Comparison of ENCODE assay signal across 24 cellular contexts in the genomic region with DNA sequence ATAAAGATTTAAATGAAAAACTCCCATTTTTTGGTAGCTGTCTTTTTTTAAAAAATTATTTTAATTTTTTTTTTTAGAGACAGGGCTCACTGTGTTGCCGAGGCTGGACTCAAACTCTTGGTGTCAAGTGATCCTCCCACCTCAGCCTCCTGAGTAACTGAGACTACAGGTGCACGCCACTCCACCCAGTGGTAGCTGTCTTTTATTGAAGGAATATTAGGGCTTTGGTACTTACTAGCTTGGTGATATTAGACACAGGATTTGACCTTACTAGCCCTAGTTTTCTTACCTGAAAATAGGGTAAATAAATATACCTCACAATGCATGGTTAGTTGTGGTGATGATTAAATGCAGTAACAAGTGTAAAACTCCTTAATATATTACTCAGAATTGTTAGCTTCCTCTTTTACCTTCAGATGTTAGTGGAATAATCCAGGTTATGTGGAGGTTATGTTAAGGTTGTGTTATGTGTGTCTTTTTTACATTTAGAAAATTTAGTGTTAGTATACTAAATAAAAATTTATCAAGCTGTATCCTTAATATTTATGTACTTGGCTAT.
DNase-seq lines count a peak whose midpoint lies in the region; ATAC-seq, FAIRE-seq and TF ChIP-seq lines count a peak whose summit lies in the region.
"Had no signal": no experiment of that assay in that cellular context is flagged by ENCODE, and none has a peak within 500 bp of the region (broad histone marks: within the 10 kb centered on the region; RNA-seq: fewer than 3 reads in every experiment).

No MANE protein-coding gene starts in this region.

- H3K4me1 ChIP-seq in GM23248 (ENCODE audit: insufficient read depth) (peaks cover 38% of the 10 kb centered on the region), prostate gland (replicated peaks) (peaks cover 8% of the 10 kb centered on the region), right cardiac atrium (ENCODE audit: control insufficient read depth, insufficient read depth, low read length) (no peaks in the 10 kb centered on the region)

- H3K27ac ChIP-seq in GM23248, result peak overlapping the region; percentile 87; the same call in 1 of the 2 replicates
- H3K27ac ChIP-seq in prostate gland, result peak overlapping the region; percentile 84 to 87
- no peak overlapping the region for H3K27ac ChIP-seq in right cardiac atrium (ENCODE audit: low read length)

- no peaks in the 10 kb centered on the region for H3K9me3 ChIP-seq in GM23248 (ENCODE audit: low read depth)
- H3K9me3 ChIP-seq in prostate gland, result no peaks in the 10 kb centered on the region
- H3K9me3 ChIP-seq in right cardiac atrium (ENCODE audit: control insufficient read depth, low read length), result no peaks in the 10 kb centered on the region
- H3K9me3 ChIP-seq: esophagus muscularis mucosa had no signal

- in situ Hi-C loops in GM23248 (cut with MboI), result no loop called here

- WGBS in GM23248 (ENCODE audit: low coverage in 1 of 2, low lambda C conversion rate in 2 of 2, missing lambda C conversion rate in 2 of 2), 2 experiments, result 50 to 58% methylated on average over 2 of the region's 2 CpGs
- 93% methylated on average over 2 of the region's 2 CpGs for WGBS in prostate gland
- WGBS in right cardiac atrium, result 98% methylated on average over 2 of the region's 2 CpGs

- peaks cover 7% of the 10 kb centered on the region for H3K36me3 Mint-ChIP-seq in WTC11
- H3K36me3 Mint-ChIP-seq: activated CD4-positive, alpha-beta memory T cell treated with anti-CD3 and anti-CD28 coated beads for 36 hours had no signal

- intact Hi-C loops in prostate gland (cut with DNase I) (no loop called here), right cardiac atrium (cut with DNase I) (no loop called here)

- H3K27me3 Mint-ChIP-seq in WTC11 (ENCODE audit: low read depth), result no peaks in the 10 kb centered on the region
- H3K27me3 Mint-ChIP-seq: activated CD4-positive, alpha-beta memory T cell treated with anti-CD3 and anti-CD28 coated beads for 36 hours; activated naive CD8-positive, alpha-beta T cell treated with anti-CD3 and anti-CD28 coated beads, Interleukin-2, amount 10 ng/mL, durations not matched to agents 7 days and 5 days; naive thymus-derived CD4-positive, alpha-beta T cell; stimulated activated memory B cell treated with anti-CD40 and anti-IgM and Interleukin-4, amounts not matched to agents 10 μg/mL and 1 μg/mL and 100 μg/mL, for 72 hours had no signal

- no peaks in the 10 kb centered on the region for H3K9me2 ChIP-seq in GM23248 (ENCODE audit: insufficient read depth)

- no peak overlapping the region for H3K9ac ChIP-seq in GM23248

- H3K79me2 ChIP-seq in GM23248 (ENCODE audit: insufficient read depth), result peaks cover 73% of the 10 kb centered on the region

- peaks cover 4% of the 10 kb centered on the region; the same call in 1 of the 2 replicates for H3K9me3 Mint-ChIP-seq in WTC11
- H3K9me3 Mint-ChIP-seq: activated CD4-positive, alpha-beta memory T cell treated with anti-CD3 and anti-CD28 coated beads for 36 hours; activated naive CD8-positive, alpha-beta T cell treated with anti-CD3 and anti-CD28 coated beads, Interleukin-2, amount 10 ng/mL, durations not matched to agents 7 days and 5 days; activated T-cell treated with anti-CD3 and anti-CD28 coated beads, Interleukin-2, amount 50 U/mL, for 72 hours; CD14-positive monocyte; naive thymus-derived CD4-positive, alpha-beta T cell; stimulated activated memory B cell treated with anti-CD40 and anti-IgM and Interleukin-4, amounts not matched to agents 10 μg/mL and 1 μg/mL and 100 μg/mL, for 72 hours had no signal

- H3K4me2 ChIP-seq in GM23248 (ENCODE audit: unreplicated experiment), result no peak overlapping the region

- no peaks in the 10 kb centered on the region for H3K36me3 ChIP-seq in GM23248 (ENCODE audit: low read depth)
- no peaks in the 10 kb centered on the region for H3K36me3 ChIP-seq in prostate gland
- H3K36me3 ChIP-seq: esophagus muscularis mucosa had no signal

- no peaks in the 10 kb centered on the region for H4K20me1 ChIP-seq in GM23248 (ENCODE audit: insufficient read depth)

- ATAC-seq in WTC11 (peak; percentile 28; the same call in 1 of the 2 replicates), right cardiac atrium (no peak)
- ATAC-seq: activated T-cell treated with anti-CD3 and anti-CD28 coated beads, Interleukin-2, amount 50 U/mL, for 72 hours; naive thymus-derived CD4-positive, alpha-beta T cell; stimulated activated memory B cell treated with anti-CD40 and anti-IgM and Interleukin-4, amounts not matched to agents 10 μg/mL and 1 μg/mL and 100 μg/mL, for 72 hours had no signal

- H3K27me3 ChIP-seq in GM23248 (replicated peaks; ENCODE audit: insufficient read depth), result no peaks in the 10 kb centered on the region
- no peaks in the 10 kb centered on the region for H3K27me3 ChIP-seq in prostate gland (replicated peaks; ENCODE audit: insufficient read depth)
- H3K27me3 ChIP-seq in right cardiac atrium (ENCODE audit: control insufficient read depth, insufficient read depth), result no peaks in the 10 kb centered on the region
- H3K27me3 ChIP-seq: esophagus muscularis mucosa had no signal

- no peak overlapping the region for H3K4me3 Mint-ChIP-seq in WTC11
- H3K4me3 Mint-ChIP-seq: activated CD4-positive, alpha-beta memory T cell treated with anti-CD3 and anti-CD28 coated beads for 36 hours; activated naive CD8-positive, alpha-beta T cell treated with anti-CD3 and anti-CD28 coated beads, Interleukin-2, amount 10 ng/mL, durations not matched to agents 7 days and 5 days; activated T-cell treated with anti-CD3 and anti-CD28 coated beads, Interleukin-2, amount 50 U/mL, for 72 hours; CD14-positive monocyte; naive thymus-derived CD4-positive, alpha-beta T cell; stimulated activated memory B cell treated with anti-CD40 and anti-IgM and Interleukin-4, amounts not matched to agents 10 μg/mL and 1 μg/mL and 100 μg/mL, for 72 hours had no signal

- DNase-seq in NCI-H82 (lab: John Stamatoyannopoulos, UW) (peak; percentile 38), NCI-H82 treated with DMSO at 0.1 percent for 48 hours (lab: John Stamatoyannopoulos, UW; ENCODE audit: unreplicated experiment) (no peak), GM23248 (no peak), WTC11 (ENCODE audit: low spot score) (no peak), prostate gland (ENCODE audit: low spot score) (no peak), GM12892 (ENCODE audit: insufficient read length) (no peak), right cardiac atrium (no peak)
- no peak for DNase-seq in stimulated activated CD4-positive, alpha-beta T cell treated with anti-CD3 and anti-CD28 coated beads, Interleukin-4, amount 100 ng/mL, for 24 hours
- DNase-seq: activated CD4-positive, alpha-beta memory T cell treated with anti-CD3 and anti-CD28 coated beads for 36 hours; activated naive CD8-positive, alpha-beta T cell treated with anti-CD3 and anti-CD28 coated beads, Interleukin-2, amount 10 ng/mL, durations not matched to agents 7 days and 5 days; activated T-cell treated with anti-CD3 and anti-CD28 coated beads, Interleukin-2, amount 50 U/mL, for 72 hours; DMS79 treated with DMSO at 0.1 percent for 48 hours; glutamatergic neuron; GOT3; KG1; naive thymus-derived CD4-positive, alpha-beta T cell; NCI-H1105; NCI-H2107; NCI-H524 treated with DMSO at 0.1 percent for 48 hours; trophoblast cell had no signal

- FAIRE-seq in GM12892 (lab: Jason Lieb, UNC), result no peak
- FAIRE-seq: A204.1 had no signal

- peaks cover 18% of the 10 kb centered on the region for H3K4me1 Mint-ChIP-seq in WTC11
- H3K4me1 Mint-ChIP-seq: stimulated activated memory B cell treated with anti-CD40 and anti-IgM and Interleukin-4, amounts not matched to agents 10 μg/mL and 1 μg/mL and 100 μg/mL, for 72 hours had no signal

- H2AFZ ChIP-seq in GM23248, result no peak overlapping the region

- no peak overlapping the region for H3K27ac Mint-ChIP-seq in WTC11
- H3K27ac Mint-ChIP-seq: activated CD4-positive, alpha-beta memory T cell treated with anti-CD3 and anti-CD28 coated beads for 36 hours; activated naive CD8-positive, alpha-beta T cell treated with anti-CD3 and anti-CD28 coated beads, Interleukin-2, amount 10 ng/mL, durations not matched to agents 7 days and 5 days; activated T-cell treated with anti-CD3 and anti-CD28 coated beads, Interleukin-2, amount 50 U/mL, for 72 hours; naive thymus-derived CD4-positive, alpha-beta T cell; stimulated activated memory B cell treated with anti-CD40 and anti-IgM and Interleukin-4, amounts not matched to agents 10 μg/mL and 1 μg/mL and 100 μg/mL, for 72 hours had no signal

- TF ChIP-seq POLR2A in prostate gland (IDR thresholded peaks at IDR 0.05), result no peak
- no peak for TF ChIP-seq POLR2A in GM12892 (IDR thresholded peaks at IDR 0.05; ENCODE audit: low read depth, low read length)

- H3K4me3 ChIP-seq in GM23248, result no peak overlapping the region
- H3K4me3 ChIP-seq in prostate gland, result no peak overlapping the region
- H3K4me3 ChIP-seq in right cardiac atrium (ENCODE audit: low read length), result no peak overlapping the region
- H3K4me3 ChIP-seq: esophagus muscularis mucosa had no signal

- TF ChIP-seq CTCF in WTC11 (IDR thresholded peaks at IDR 0.05), result no peak
- TF ChIP-seq CTCF in prostate gland (IDR thresholded peaks at IDR 0.05), result no peak

- POLR2A ChIA-PET in WTC11 (lab: Charles Lee), result interaction anchor here (0.5 to 0.6 kb wide), 3 partner anchors 22 to 385 kb away, joined by 3 to 8 read pairs (median 3); no protein-coding TSS in a partner anchor

- CTCF ChIA-PET in WTC11 (lab: Charles Lee), result interaction anchor here (0.5 to 1.5 kb wide), 5 partner anchors 13 to 188 kb away, joined by 3 to 10 read pairs (median 4); no protein-coding TSS in a partner anchor

- peaks cover 40% of the 10 kb centered on the region for H3F3A ChIP-seq in GM23248 (ENCODE audit: insufficient read depth)

TF ChIP-seq in WTC11, 78 proteins besides CTCF, POLR2A, EP300 and RAD21 (continues in another document):
- TF ChIP-seq, protein P1, sequence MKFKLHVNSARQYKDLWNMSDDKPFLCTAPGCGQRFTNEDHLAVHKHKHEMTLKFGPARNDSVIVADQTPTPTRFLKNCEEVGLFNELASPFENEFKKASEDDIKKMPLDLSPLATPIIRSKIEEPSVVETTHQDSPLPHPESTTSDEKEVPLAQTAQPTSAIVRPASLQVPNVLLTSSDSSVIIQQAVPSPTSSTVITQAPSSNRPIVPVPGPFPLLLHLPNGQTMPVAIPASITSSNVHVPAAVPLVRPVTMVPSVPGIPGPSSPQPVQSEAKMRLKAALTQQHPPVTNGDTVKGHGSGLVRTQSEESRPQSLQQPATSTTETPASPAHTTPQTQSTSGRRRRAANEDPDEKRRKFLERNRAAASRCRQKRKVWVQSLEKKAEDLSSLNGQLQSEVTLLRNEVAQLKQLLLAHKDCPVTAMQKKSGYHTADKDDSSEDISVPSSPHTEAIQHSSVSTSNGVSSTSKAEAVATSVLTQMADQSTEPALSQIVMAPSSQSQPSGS (CRISPR knock-in tag; IDR thresholded peaks at IDR 0.05; ENCODE audit: borderline replicate concordance, low read depth), result no peak
- no peak for TF ChIP-seq ELF4 (CRISPR knock-in tag; IDR thresholded peaks at IDR 0.05; ENCODE audit: low read depth)
- TF ChIP-seq CREB1 (CRISPR knock-in tag; IDR thresholded peaks at IDR 0.05), result no peak
- no peak for TF ChIP-seq MYBL2 (CRISPR knock-in tag; IDR thresholded peaks at IDR 0.05)
